In genomic region chr10:119725550-119726290, GRCh38 we compare ENCODE assay signal across 1 cellular context.
TF ChIP-seq lines count a peak whose summit lies in the region.

Gene INPP5F (plus strand): TSS chr10:119726050. CDS start chr10:119726263, 213 bp downstream.

TF ChIP-seq in HepG2, 621 proteins besides CTCF, POLR2A, EP300 and RAD21 (continued from another document and continues in another):
- TF ChIP-seq LCORL (IDR thresholded peaks at IDR 0.05) (no peak), LCORL (CRISPR knock-in tag; IDR thresholded peaks at IDR 0.05) (no peak), ZBTB21 (CRISPR knock-in tag; IDR thresholded peaks at IDR 0.05) (no peak), ZZZ3 (CRISPR knock-in tag; IDR thresholded peaks at IDR 0.05; ENCODE audit: borderline replicate concordance) (no peak), TERF1 (CRISPR knock-in tag; IDR thresholded peaks at IDR 0.05) (no peak), ZSCAN31 (CRISPR knock-in tag; IDR thresholded peaks at IDR 0.05; ENCODE audit: low read depth) (peak; percentile 87), CREBL2 (CRISPR knock-in tag; IDR thresholded peaks at IDR 0.05; ENCODE audit: borderline replicate concordance) (no peak), HINFP (CRISPR knock-in tag; IDR thresholded peaks at IDR 0.05; ENCODE audit: low read depth) (no peak), ZNF331 (CRISPR knock-in tag; IDR thresholded peaks at IDR 0.05) (peak; percentile 36; the same call in 1 of the 2 replicates), ETS1 (CRISPR knock-in tag; IDR thresholded peaks at IDR 0.05) (no peak), ZNF597 (CRISPR knock-in tag; IDR thresholded peaks at IDR 0.05) (no peak), ZNF253 (CRISPR knock-in tag; IDR thresholded peaks at IDR 0.05; ENCODE audit: borderline replicate concordance) (no peak), KLF15 (CRISPR knock-in tag; IDR thresholded peaks at IDR 0.05; ENCODE audit: borderline replicate concordance) (no peak), TBL1XR1 (IDR thresholded peaks at IDR 0.05; ENCODE audit: borderline replicate concordance, low read length, partially characterized antibody) (no peak), CHD4 (IDR thresholded peaks at IDR 0.05; ENCODE audit: borderline replicate concordance, low read length) (no peak), DRAP1 (CRISPR knock-in tag; IDR thresholded peaks at IDR 0.05) (peak; percentile 77), HOXA7 (CRISPR knock-in tag; IDR thresholded peaks at IDR 0.05) (no peak), CBX1 (IDR thresholded peaks at IDR 0.05; ENCODE audit: low read depth) (no peak), NFE2L2 (IDR thresholded peaks at IDR 0.05; ENCODE audit: low read length) (no peak), ZNF570 (CRISPR knock-in tag; IDR thresholded peaks at IDR 0.05; ENCODE audit: borderline replicate concordance) (no peak), KMT2A (CRISPR knock-in tag; IDR thresholded peaks at IDR 0.05) (peak; percentile 83), FOSL1 (CRISPR knock-in tag; IDR thresholded peaks at IDR 0.05; ENCODE audit: borderline replicate concordance) (no peak), ZNF546 (CRISPR knock-in tag; conservative IDR thresholded peaks at IDR 0.05) (peak; percentile 74; the same call in 1 of the 2 replicates), IRF2 (CRISPR knock-in tag; IDR thresholded peaks at IDR 0.05) (no peak; the same call in 1 of the 2 replicates), ZC3H4 (CRISPR knock-in tag; IDR thresholded peaks at IDR 0.05; ENCODE audit: borderline replicate concordance) (no peak), ZNF3 (CRISPR knock-in tag; IDR thresholded peaks at IDR 0.05) (no peak), ZNF746 (CRISPR knock-in tag; IDR thresholded peaks at IDR 0.05) (no peak), MNT (IDR thresholded peaks at IDR 0.05) (peak; percentile 23; the same call in 1 of the 2 replicates), RBFOX2 (IDR thresholded peaks at IDR 0.05; ENCODE audit: low read depth, low read length) (peak; percentile 98), MEIS2 (CRISPR knock-in tag; IDR thresholded peaks at IDR 0.05) (peak; percentile 3; the same call in 1 of the 2 replicates), SNAPC2 (CRISPR knock-in tag; IDR thresholded peaks at IDR 0.05) (0 out of 2 replicates have a peak, but pooled peaks have one; percentile 6), FOXM1 (CRISPR knock-in tag; IDR thresholded peaks at IDR 0.05) (no peak), ZNF788 (CRISPR knock-in tag; IDR thresholded peaks at IDR 0.05; ENCODE audit: borderline replicate concordance) (peak; percentile 80; the same call in 1 of the 2 replicates), ZNF256 (CRISPR knock-in tag; conservative IDR thresholded peaks at IDR 0.05) (no peak), SYNCRIP (IDR thresholded peaks at IDR 0.05; ENCODE audit: insufficient read depth, low read depth, low read length) (no peak), KDM2A (CRISPR knock-in tag; IDR thresholded peaks at IDR 0.05; ENCODE audit: borderline replicate concordance, low read depth) (peak; percentile 65), E2F1 (CRISPR knock-in tag; IDR thresholded peaks at IDR 0.05) (0 out of 2 replicates have a peak, but pooled peaks have one; percentile 23), ZNF335 (CRISPR knock-in tag; IDR thresholded peaks at IDR 0.05) (no peak), THAP9 (CRISPR knock-in tag; IDR thresholded peaks at IDR 0.05; ENCODE audit: borderline replicate concordance) (peak; percentile 69; the same call in 1 of the 2 replicates), KLF16 (CRISPR knock-in tag; IDR thresholded peaks at IDR 0.05) (no peak; a peak in 1 of 4 replicates), ZNF710 (CRISPR knock-in tag; IDR thresholded peaks at IDR 0.05; ENCODE audit: borderline replicate concordance) (peak; percentile 78; the same call in 1 of the 2 replicates), ZNF841 (CRISPR knock-in tag; IDR thresholded peaks at IDR 0.05; ENCODE audit: borderline replicate concordance) (no peak), ZBTB1 (CRISPR knock-in tag; IDR thresholded peaks at IDR 0.05; ENCODE audit: borderline replicate concordance) (peak; percentile 26; the same call in 1 of the 2 replicates), ZNF720 (CRISPR knock-in tag; IDR thresholded peaks at IDR 0.05) (no peak), ZKSCAN8 (CRISPR knock-in tag; IDR thresholded peaks at IDR 0.05; ENCODE audit: borderline replicate concordance) (no peak), HOXD1 (CRISPR knock-in tag; IDR thresholded peaks at IDR 0.05) (no peak), CSRNP1 (CRISPR knock-in tag; IDR thresholded peaks at IDR 0.05) (no peak), EEA1 (CRISPR knock-in tag; IDR thresholded peaks at IDR 0.05; ENCODE audit: borderline replicate concordance) (no peak), ZSCAN12 (CRISPR knock-in tag; IDR thresholded peaks at IDR 0.05) (no peak), PHF20 (CRISPR knock-in tag; IDR thresholded peaks at IDR 0.05) (peak; percentile 68), MAF1 (CRISPR knock-in tag; IDR thresholded peaks at IDR 0.05; ENCODE audit: borderline replicate concordance) (no peak), TIGD3 (CRISPR knock-in tag; IDR thresholded peaks at IDR 0.05; ENCODE audit: borderline replicate concordance) (no peak), ZMYM3 (CRISPR knock-in tag; IDR thresholded peaks at IDR 0.05) (no peak), PLRG1 (conservative IDR thresholded peaks at IDR 0.05) (no peak)
